ENCODE assay signal across 22 cellular contexts in the genomic region with DNA sequence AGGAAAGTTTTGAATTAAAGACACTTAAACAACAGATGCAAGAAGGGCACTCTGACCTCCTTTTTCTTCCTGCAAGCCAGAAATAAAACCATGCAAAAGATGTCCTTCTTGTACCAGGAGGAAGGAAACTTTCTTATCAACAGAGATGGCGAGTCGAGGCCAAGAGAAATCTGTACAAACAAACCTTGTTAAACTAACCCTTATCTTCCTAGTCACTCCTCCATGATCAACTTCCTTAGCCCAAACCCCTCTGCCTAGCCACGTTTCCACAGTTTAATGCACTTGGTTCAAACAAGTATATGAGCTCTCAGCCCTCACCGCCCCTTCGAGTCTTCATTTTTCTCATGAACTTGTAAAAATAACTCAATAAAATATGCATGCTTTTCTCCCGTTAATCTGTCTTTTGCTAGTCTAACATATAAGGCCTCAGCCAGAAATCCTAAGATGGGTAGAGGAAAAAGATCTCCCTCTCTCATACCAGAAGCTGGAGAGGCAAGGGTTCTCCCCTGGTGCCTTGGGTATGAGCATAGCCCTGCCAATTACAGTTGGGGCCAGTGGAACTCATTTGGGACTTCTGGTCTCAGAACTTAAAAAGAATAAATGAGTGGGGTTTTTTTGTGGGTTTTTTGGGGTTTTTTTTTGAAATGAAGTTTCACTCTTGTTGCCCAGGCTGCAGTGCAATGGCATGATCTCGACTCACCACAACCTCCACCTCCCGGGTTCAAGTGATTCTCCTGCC.
"Had no signal": no experiment of that assay in that cellular context is flagged by ENCODE, and none has a peak within 500 bp of the region (broad histone marks: within the 10 kb centered on the region; RNA-seq: fewer than 3 reads in every experiment).

No MANE protein-coding gene starts in this region.

- H3K4me3 Mint-ChIP-seq: activated CD8-positive, alpha-beta T cell treated with anti-CD3 and anti-CD28 coated beads, Interleukin-2, amount 10 ng/mL, durations not matched to agents 7 days and 5 days; brain; dendritic cell treated with granulocyte-macrophage colony-stimulating factor and Interleukin-4, amounts not matched to agents 40 ng/mL and 50 ng/mL, for 4 days; naive thymus-derived CD4-positive, alpha-beta T cell; neural progenitor cell; stimulated activated naive CD8-positive, alpha-beta T cell treated with anti-CD3 and anti-CD28 coated beads, Interleukin-15, Interleukin-2, amounts not matched to agents 100 ng/mL and 50 ng/mL, for 24 hours had no signal

- H3K27me3 Mint-ChIP-seq: brain; dendritic cell treated with granulocyte-macrophage colony-stimulating factor and Interleukin-4, amounts not matched to agents 40 ng/mL and 50 ng/mL, for 4 days; progenitor cell of endocrine pancreas; stimulated activated naive CD8-positive, alpha-beta T cell treated with anti-CD3 and anti-CD28 coated beads, Interleukin-15, Interleukin-2, amounts not matched to agents 100 ng/mL and 50 ng/mL, for 24 hours had no signal

- H3K9me3 ChIP-seq: lower lobe of right lung, spleen, tibial nerve had no signal

- H3K36me3 ChIP-seq: lower lobe of right lung, neural progenitor cell, spleen, tibial nerve had no signal

- H3K27ac ChIP-seq: foreskin keratinocyte, lower lobe of right lung, neural progenitor cell, spleen, tibial nerve, WERI-Rb-1 had no signal

- H3K9ac ChIP-seq: neural progenitor cell had no signal

- H3K4me2 ChIP-seq: neural progenitor cell had no signal

- H3K4me3 ChIP-seq: lower lobe of right lung, neural progenitor cell, spleen, tibial nerve had no signal

- H3K27me3 ChIP-seq: foreskin keratinocyte, neural progenitor cell, spleen, tibial nerve had no signal

- H2AFZ ChIP-seq: neural progenitor cell had no signal

- DNase-seq: activated CD4-positive, alpha-beta T cell treated with anti-CD3 and anti-CD28 coated beads for 1 hour; activated CD4-positive, alpha-beta T cell treated with anti-CD3 and anti-CD28 coated beads, Interleukin-2, amount 50 U/mL, for 1 hour; activated CD8-positive, alpha-beta T cell treated with anti-CD3 and anti-CD28 coated beads, Interleukin-2, amount 10 ng/mL, durations not matched to agents 7 days and 5 days; aorta; effector CD4-positive, alpha-beta T cell; foreskin keratinocyte; kidney; lower lobe of right lung; naive thymus-derived CD4-positive, alpha-beta T cell; retina; spleen; stimulated activated CD4-positive, alpha-beta T cell treated with anti-CD3 and anti-CD28 coated beads, Interleukin-4, amount 100 ng/mL, for 24 hours; T-helper 1 cell; T-helper 9 cell; WERI-Rb-1 had no signal

- H3K36me3 Mint-ChIP-seq: activated naive CD4-positive, alpha-beta T cell treated with anti-CD3 and anti-CD28 coated beads, Interleukin-2, amount 50 U/mL, for 72 hours had no signal

- ATAC-seq: activated CD8-positive, alpha-beta T cell treated with anti-CD3 and anti-CD28 coated beads, Interleukin-2, amount 10 ng/mL, durations not matched to agents 7 days and 5 days; foreskin keratinocyte; lower lobe of right lung; naive thymus-derived CD4-positive, alpha-beta T cell had no signal

- H3K4me1 ChIP-seq: foreskin keratinocyte, lower lobe of right lung, spleen, tibial nerve had no signal

- H3K9me3 Mint-ChIP-seq: activated naive CD4-positive, alpha-beta T cell treated with anti-CD3 and anti-CD28 coated beads, Interleukin-2, amount 50 U/mL, for 72 hours; dendritic cell treated with granulocyte-macrophage colony-stimulating factor and Interleukin-4, amounts not matched to agents 40 ng/mL and 50 ng/mL, for 4 days; neural progenitor cell; stimulated activated naive CD8-positive, alpha-beta T cell treated with anti-CD3 and anti-CD28 coated beads, Interleukin-15, Interleukin-2, amounts not matched to agents 100 ng/mL and 50 ng/mL, for 24 hours had no signal

- H3K27ac Mint-ChIP-seq: activated CD8-positive, alpha-beta T cell treated with anti-CD3 and anti-CD28 coated beads, Interleukin-2, amount 10 ng/mL, durations not matched to agents 7 days and 5 days; activated naive CD4-positive, alpha-beta T cell treated with anti-CD3 and anti-CD28 coated beads, Interleukin-2, amount 50 U/mL, for 72 hours; brain; dendritic cell treated with granulocyte-macrophage colony-stimulating factor and Interleukin-4, amounts not matched to agents 40 ng/mL and 50 ng/mL, for 4 days; neural progenitor cell; progenitor cell of endocrine pancreas; stimulated activated naive CD8-positive, alpha-beta T cell treated with anti-CD3 and anti-CD28 coated beads, Interleukin-15, Interleukin-2, amounts not matched to agents 100 ng/mL and 50 ng/mL, for 24 hours had no signal
